ENCODE assay signal across 30 cellular contexts in genomic region chr20:63330940-63331339, GRCh38. TPM values are rescaled to one million over a fixed set of nuclear protein-coding genes. Genes with fewer than 3 reads are reported as not detected.
A peak's percentile ranks its signal among the peaks of the same experiment; 100 is the strongest.
DNase-seq lines count a peak whose midpoint lies in the region; ATAC-seq, FAIRE-seq and TF ChIP-seq lines count a peak whose summit lies in the region.
"Had no signal": no experiment of that assay in that cellular context is flagged by ENCODE, and none has a peak within 500 bp of the region (broad histone marks: within the 10 kb centered on the region; RNA-seq: fewer than 3 reads in every experiment).

No MANE protein-coding gene starts in this region.

- H3K4me2 ChIP-seq in H1 (ENCODE audit: insufficient read depth in 1 of 2, low read depth in 2 of 2, low read length in 2 of 2): no peak overlapping the region

- H3K79me1 ChIP-seq in H1 (ENCODE audit: low read depth, low read length): no peaks in the 10 kb centered on the region

- H4K20me1 ChIP-seq in H1 (replicated peaks in 1 of 2; ENCODE audit: control insufficient read depth in 1 of 2, insufficient read depth in 2 of 2, low read length in 2 of 2): no peaks in the 10 kb centered on the region

- no peaks in the 10 kb centered on the region for H3K79me2 ChIP-seq in H1 (ENCODE audit: control insufficient read depth in 1 of 2, insufficient read depth in 2 of 2, low read length in 2 of 2)

- no peak overlapping the region for H4K5ac ChIP-seq in H1 (ENCODE audit: insufficient read length, low read depth, low read length)

- H3K27ac ChIP-seq in heart right ventricle (no peak overlapping the region), H1 (ENCODE audit: low read depth, low read length) (no peak overlapping the region), kidney (ENCODE audit: low read depth in 2 of 2, low read length in 2 of 2) (no peak overlapping the region)
- no peak overlapping the region for H3K27ac ChIP-seq in naive thymus-derived CD4-positive, alpha-beta T cell (ENCODE audit: low read depth, low read length)
- H3K27ac ChIP-seq: gastroesophageal sphincter, Peyer's patch, thoracic aorta had no signal

- intact Hi-C loops in Right ventricle myocardium superior (cut with DNase I) (no loop called here), heart right ventricle (cut with DNase I) (no loop called here), kidney (cut with DNase I) (no loop called here)
- intact Hi-C loops in naive thymus-derived CD4-positive, alpha-beta T cell (cut with micrococcal nuclease): no loop called here

- WGBS in heart right ventricle, 2 donors: 70 to 73% methylated on average over 13 of the region's 13 CpGs
- whole genome bisulfite sequencing in H1 (ENCODE audit: extremely low coverage in 1 of 2, insufficient coverage in 1 of 2, insufficient read length in 1 of 2, insufficient replicate concordance in 2 of 2, low coverage in 1 of 2, low lambda C conversion rate in 2 of 2, missing lambda C conversion rate in 1 of 2), 2 experiments: 68% methylated on average over 11 of the region's 13 CpGs; no CpG with 5 or more reads in 1 of the 2 experiments

- H3K4me1 Mint-ChIP-seq in type B pancreatic cell (ENCODE audit: unreplicated experiment): peaks cover 10% of the 10 kb centered on the region
- peaks cover 0 to 5% (median 3%) of the 10 kb centered on the region in 7 donors for H3K4me1 Mint-ChIP-seq in naive thymus-derived CD4-positive, alpha-beta T cell
- H3K4me1 Mint-ChIP-seq: activated naive CD8-positive, alpha-beta T cell treated with anti-CD3 and anti-CD28 coated beads for 36 hours; central memory CD8-positive, alpha-beta T cell had no signal

- H3K4me1 ChIP-seq in heart right ventricle (peaks cover 0 to 5% (median 0%) of the 10 kb centered on the region in 9 donors), H1 (replicated peaks in 1 of 4; ENCODE audit: control insufficient read depth in 3 of 4, insufficient read depth in 4 of 4, low read length in 3 of 4) (peaks cover 0 to 5% (median 1%) of the 10 kb centered on the region in 4 experiments; a peak in 3 of 7 replicates), kidney (ENCODE audit: control insufficient read depth in 1 of 2, insufficient read depth in 1 of 2, low read depth in 1 of 2, low read length in 2 of 2) (peaks cover 0 to 3% of the 10 kb centered on the region in 2 donors)
- peaks cover 7 to 11% of the 10 kb centered on the region in 2 donors for H3K4me1 ChIP-seq in naive thymus-derived CD4-positive, alpha-beta T cell (ENCODE audit: control insufficient read depth in 2 of 2, insufficient read depth in 2 of 2, low read length in 2 of 2)
- H3K4me1 ChIP-seq: gastroesophageal sphincter, Peyer's patch had no signal

- TF ChIP-seq POLR2A in H1 (IDR thresholded peaks at IDR 0.05; ENCODE audit: control extremely low read depth in 1 of 2, low read depth in 2 of 2, low read length in 2 of 2): no peak

- H3K27me3 Mint-ChIP-seq in type B pancreatic cell: no peaks in the 10 kb centered on the region
- H3K27me3 Mint-ChIP-seq in naive thymus-derived CD4-positive, alpha-beta T cell: peaks cover 0 to 27% (median 19%) of the 10 kb centered on the region in 5 donors

- H3K27me3 ChIP-seq in heart right ventricle: peaks cover 0 to 43% (median 30%) of the 10 kb centered on the region in 7 donors
- H3K27me3 ChIP-seq in H1 (replicated peaks in 1 of 4; ENCODE audit: control insufficient read depth in 3 of 4, extremely low read depth in 1 of 4, insufficient read depth in 3 of 4, low read length in 3 of 4): no peaks in the 10 kb centered on the region
- no peaks in the 10 kb centered on the region for H3K27me3 ChIP-seq in naive thymus-derived CD4-positive, alpha-beta T cell (ENCODE audit: control insufficient read depth in 2 of 2, insufficient read depth in 2 of 2, low read length in 2 of 2)
- H3K27me3 ChIP-seq: Peyer's patch had no signal

- H3K9ac ChIP-seq in H1 (replicated peaks in 1 of 4; ENCODE audit: extremely low read depth in 1 of 4, low read depth in 3 of 4, low read length in 3 of 4): no peak overlapping the region
- H3K9ac ChIP-seq in kidney (ENCODE audit: low read length in 2 of 2): no peak overlapping the region

- H3K14ac ChIP-seq in H1 (ENCODE audit: insufficient read length): no peak overlapping the region

- no peak for ATAC-seq in Right ventricle myocardium superior (ENCODE audit: poor library complexity)
- ATAC-seq in heart right ventricle: no peak
- no peak for ATAC-seq in naive thymus-derived CD4-positive, alpha-beta T cell
- ATAC-seq: gastroesophageal sphincter; GM12878; stimulated activated naive CD8-positive, alpha-beta T cell treated with anti-CD3 and anti-CD28 coated beads, Interleukin-15, Interleukin-2, amounts not matched to agents 100 U/mL and 50 U/mL, for 24 hours had no signal

- H4K8ac ChIP-seq in H1 (ENCODE audit: extremely low read depth, insufficient read depth, low read length): no peak overlapping the region; the same call in 1 of the 2 replicates

- no peak overlapping the region for H3K4ac ChIP-seq in H1 (replicated peaks; ENCODE audit: insufficient read length, low read depth, low read length)

- peaks cover 4% of the 10 kb centered on the region for H3K36me3 Mint-ChIP-seq in type B pancreatic cell
- peaks cover 0 to 13% (median 6%) of the 10 kb centered on the region in 5 donors for H3K36me3 Mint-ChIP-seq in naive thymus-derived CD4-positive, alpha-beta T cell
- H3K36me3 Mint-ChIP-seq: activated naive CD8-positive, alpha-beta T cell treated with anti-CD3 and anti-CD28 coated beads for 36 hours had no signal

- no peak overlapping the region for H3K56ac ChIP-seq in H1 (replicated peaks; ENCODE audit: insufficient read length, low read depth, low read length)

- H3K27ac Mint-ChIP-seq in type B pancreatic cell: peak overlapping the region; percentile 64
- H3K27ac Mint-ChIP-seq in naive thymus-derived CD4-positive, alpha-beta T cell: no peak overlapping the region
- H3K27ac Mint-ChIP-seq: activated naive CD8-positive, alpha-beta T cell treated with anti-CD3 and anti-CD28 coated beads for 36 hours; CD4-positive, CD25-positive, alpha-beta regulatory T cell had no signal

- no peak overlapping the region for H2BK20ac ChIP-seq in H1 (ENCODE audit: low read length)

- H3K36me3 ChIP-seq in heart right ventricle: no peaks in the 10 kb centered on the region
- no peaks in the 10 kb centered on the region for H3K36me3 ChIP-seq in H1 (ENCODE audit: control insufficient read depth in 2 of 4, insufficient read depth in 4 of 4, low read length in 3 of 4)
- no peaks in the 10 kb centered on the region for H3K36me3 ChIP-seq in kidney (ENCODE audit: control insufficient read depth in 1 of 2, insufficient read depth in 2 of 2, low read length in 2 of 2)
- H3K36me3 ChIP-seq in naive thymus-derived CD4-positive, alpha-beta T cell (ENCODE audit: control insufficient read depth in 2 of 3, insufficient read depth in 3 of 3, low read length in 3 of 3): no peaks in the 10 kb centered on the region
- H3K36me3 ChIP-seq: gastroesophageal sphincter, Peyer's patch, thoracic aorta had no signal

- H2BK5ac ChIP-seq in H1 (ENCODE audit: low read depth, low read length): no peak overlapping the region

- no peak overlapping the region for H2BK12ac ChIP-seq in H1 (ENCODE audit: low read depth, low read length)

- H4K91ac ChIP-seq in H1 (replicated peaks; ENCODE audit: insufficient read length, low read length): no peak overlapping the region

- H3K4me3 Mint-ChIP-seq in type B pancreatic cell: peak overlapping the region; percentile 34
- H3K4me3 Mint-ChIP-seq in naive thymus-derived CD4-positive, alpha-beta T cell: no peak overlapping the region
- H3K4me3 Mint-ChIP-seq: activated naive CD8-positive, alpha-beta T cell treated with anti-CD3 and anti-CD28 coated beads for 36 hours; CD4-positive, CD25-positive, alpha-beta regulatory T cell; central memory CD8-positive, alpha-beta T cell had no signal

- no peak overlapping the region; the same call in 1 of the 2 replicates for H3K18ac ChIP-seq in H1 (ENCODE audit: extremely low read depth, low read length)

- H3K4me3 ChIP-seq in heart right ventricle: no peak overlapping the region
- no peak overlapping the region for H3K4me3 ChIP-seq in H1 (ENCODE audit: extremely low read depth in 1 of 4, insufficient read depth in 2 of 4, low read depth in 3 of 4, low read length in 4 of 4)
- H3K4me3 ChIP-seq in kidney (ENCODE audit: low read length in 2 of 2): no peak overlapping the region
- no peak overlapping the region for H3K4me3 ChIP-seq in naive thymus-derived CD4-positive, alpha-beta T cell (ENCODE audit: low read length)
- H3K4me3 ChIP-seq: gastroesophageal sphincter, GM12878, Peyer's patch, thoracic aorta had no signal

- no peak overlapping the region for H2BK120ac ChIP-seq in H1 (replicated peaks; ENCODE audit: low read depth, low read length)

- H3K9me3 Mint-ChIP-seq in type B pancreatic cell: peaks cover 11% of the 10 kb centered on the region
- H3K9me3 Mint-ChIP-seq in naive thymus-derived CD4-positive, alpha-beta T cell: peaks cover 5 to 12% (median 10%) of the 10 kb centered on the region in 11 donors

- no peak overlapping the region for H2AFZ ChIP-seq in H1 (ENCODE audit: low read length)

- no peak for TF ChIP-seq RAD21 in H1 (IDR thresholded peaks at IDR 0.05 in 1 of 2, conservative IDR thresholded peaks at IDR 0.05 in 1 of 2; ENCODE audit: low read depth in 2 of 2, low read length in 2 of 2)

- POLR2A ChIA-PET in H1 (lab: Charles Lee; ENCODE audit: partially characterized antibody): interaction anchor here (0.8 to 1.2 kb wide), 3 partner anchors 9 to 37 kb away, joined by 3 read pairs; no protein-coding TSS in a partner anchor
- POLR2A ChIA-PET in naive thymus-derived CD4-positive, alpha-beta T cell (lab: Charles Lee): no interaction called here

- no peak for TF ChIP-seq EP300 in H1 (IDR thresholded peaks at IDR 0.05; ENCODE audit: borderline replicate concordance in 1 of 2, low read depth in 2 of 2, low read length in 2 of 2)

- peak overlapping the region; percentile 25; the same call in 1 of the 2 replicates for H2BK15ac ChIP-seq in H1 (ENCODE audit: low read length)

- H3K9me3 ChIP-seq in heart right ventricle (peaks cover 0 to 20% (median 0%) of the 10 kb centered on the region in 11 donors), H1 (ENCODE audit: insufficient read depth in 2 of 2, low read depth in 1 of 2, low read length in 1 of 2) (peaks cover 10 to 25% of the 10 kb centered on the region in 2 experiments), kidney (ENCODE audit: control insufficient read depth in 1 of 2, low read length in 2 of 2) (peaks cover 2 to 7% of the 10 kb centered on the region in 2 donors)
- H3K9me3 ChIP-seq in naive thymus-derived CD4-positive, alpha-beta T cell (ENCODE audit: control insufficient read depth in 2 of 3, low read length in 3 of 3): peaks cover 0 to 19% (median 0%) of the 10 kb centered on the region in 3 experiments
- H3K9me3 ChIP-seq: thoracic aorta had no signal

- H3K23ac ChIP-seq in H1 (ENCODE audit: insufficient read length): no peak overlapping the region

- TF ChIP-seq CTCF in heart right ventricle (IDR thresholded peaks at IDR 0.05): no peak
- no peak for TF ChIP-seq CTCF in H1 (IDR thresholded peaks at IDR 0.05; ENCODE audit: control extremely low read depth in 1 of 3, insufficient read depth in 1 of 3, low read depth in 1 of 3, low read length in 3 of 3)
- TF ChIP-seq CTCF in kidney (IDR thresholded peaks at IDR 0.05; ENCODE audit: borderline replicate concordance, extremely low read depth, insufficient read depth): no peak
- TF ChIP-seq CTCF in type B pancreatic cell (conservative IDR thresholded peaks at IDR 0.05): no peak

- DNase-seq in Right ventricle myocardium superior (peak; percentile 26), heart right ventricle (no peak), H1 (ENCODE audit: low read depth in 1 of 2, low spot score in 2 of 2) (no peak), kidney (peak; percentile 42), type B pancreatic cell (ENCODE audit: extremely low spot score, unreplicated experiment) (no peak), H4 (ENCODE audit: low spot score) (no peak)
- DNase-seq in naive thymus-derived CD4-positive, alpha-beta T cell: no peak
- no peak for DNase-seq in activated CD4-positive, alpha-beta T cell treated with anti-CD3 and anti-CD28 coated beads for 48 hours
- DNase-seq: 8988T; activated CD4-positive, alpha-beta T cell treated with anti-CD3 and anti-CD28 coated beads for 4 hours; activated effector memory CD4-positive, alpha-beta T cell treated with anti-CD3 and anti-CD28 coated beads, Interleukin-2, amount 50 U/mL, for 16 hours; activated naive CD8-positive, alpha-beta T cell treated with anti-CD3 and anti-CD28 coated beads for 36 hours; activated T-cell treated with anti-CD3 and anti-CD28 coated beads, Interleukin-2, amount 50 U/mL, for 1 hour; CD4-positive, CD25-positive, alpha-beta regulatory T cell; dermis blood vessel endothelial cell; kidney glomerular epithelial cell; NCI-H1092; NCI-H1694 treated with DMSO at 0.1 percent for 48 hours; Peyer's patch; stimulated activated naive CD8-positive, alpha-beta T cell treated with anti-CD3 and anti-CD28 coated beads, Interleukin-15, Interleukin-2, amounts not matched to agents 100 U/mL and 50 U/mL, for 24 hours had no signal

- no peak overlapping the region for H2AK5ac ChIP-seq in H1 (ENCODE audit: low read depth, low read length)

- FAIRE-seq in H1 (lab: Jason Lieb, UNC) (no peak), kidney (lab: Jason Lieb, UNC) (no peak)
- FAIRE-seq: GM12878, TTC549 had no signal

- CTCF ChIA-PET in H1 (lab: Charles Lee; ENCODE audit: partially characterized antibody): interaction anchor here (1.0 to 5.9 kb wide), 11 partner anchors 12 to 146 kb away, joined by 3 to 43 read pairs (median 4); no protein-coding TSS in a partner anchor
- CTCF ChIA-PET in naive thymus-derived CD4-positive, alpha-beta T cell (lab: Charles Lee): no interaction called here

- H3K23me2 ChIP-seq in H1 (ENCODE audit: low read depth, low read length): no peaks in the 10 kb centered on the region

RNA-seq across cellular contexts. Expression of gene CHRNA4, which starts 30.2 kb away (rescaled TPM):
- total RNA-seq in Right ventricle myocardium superior: 1.5 TPM
- total RNA-seq in heart right ventricle: 1 to 10 TPM in 4 of 10 donors, under 1 TPM in 2, not detected in 4; 0.38 to 1.5 (median 1.1) TPM
- polyA plus RNA-seq in heart right ventricle: under 1 TPM; 0.06 to 0.22 TPM
- total RNA-seq in H1 (2021; fragmentation: NEBNext Ultra II Directional; extraction: Animal tissue kit (Norgen Biotek cat#: 25700)): 2.7 and 5.7 TPM in 2 replicates
- 4.3 and 5.0 TPM in 2 replicates for polyA plus RNA-seq in H1 (2011; rRNA removed)
- polyA plus RNA-seq in H1 (2011; cell fraction: cytosol; rRNA removed): 1.8 TPM
- 4.9 TPM for polyA plus RNA-seq in H1 (2011; cell fraction: nucleus; rRNA removed)
- 2.0 to 4.0 TPM (median 2.5 TPM) in 4 replicates for polyA plus RNA-seq in H1 (2012, experiment 1 of 2)
- 1.6 TPM for polyA plus RNA-seq in H1 (2012, experiment 2 of 2)
- 4.1 TPM for polyA plus RNA-seq in H1 (2013, experiment 1 of 2)
- polyA plus RNA-seq in H1 (2013, experiment 2 of 2): 3.8 TPM
- polyA minus RNA-seq in H1 (2011; rRNA and poly(A)+ RNA removed): 5.6 and 11.1 TPM in 2 replicates
- polyA minus RNA-seq in H1 (2011; cell fraction: cytosol; rRNA and poly(A)+ RNA removed): 8.4 TPM
- 4.4 TPM for polyA minus RNA-seq in H1 (2011; cell fraction: nucleus; rRNA and poly(A)+ RNA removed)
- 0.44 TPM for total RNA-seq in kidney
- polyA plus RNA-seq in kidney (ENCODE audit: insufficient read depth, low read depth, low replicate concordance): 0.67 TPM
- 1.8 and 9.1 TPM in 2 replicates for total RNA-seq in type B pancreatic cell (ENCODE audit: low replicate concordance)
- total RNA-seq in naive thymus-derived CD4-positive, alpha-beta T cell: not detected
- polyA plus RNA-seq in naive thymus-derived CD4-positive, alpha-beta T cell: not detected
- not detected in 2 replicates for total RNA-seq in H4 (2014; rRNA removed; shearing (Covaris generic))
- total RNA-seq: activated CD8-positive, alpha-beta memory T cell treated with anti-CD3 and anti-CD28 coated beads for 36 hours; activated naive CD8-positive, alpha-beta T cell treated with anti-CD3 and anti-CD28 coated beads for 36 hours; CD4-positive, CD25-positive, alpha-beta regulatory T cell; Daoy; dermis blood vessel endothelial cell; gastroesophageal sphincter; Peyer's patch; pulmonary artery endothelial cell; SK-MEL-5; T-helper 1 cell treated with Interleukin-12 subunit alpha and Interleukin-12 subunit beta and Interleukin-4 antibody, amounts not matched to agents 30 ng/mL and 1 ng/mL, for 36 hours; thoracic aorta had no signal
- polyA plus RNA-seq: CD4-positive, CD25-positive, alpha-beta regulatory T cell had no signal

RNA-seq across cellular contexts. Expression of gene COL20A1, which starts 38.0 kb away (rescaled TPM):
- total RNA-seq in Right ventricle myocardium superior: not detected
- total RNA-seq in heart right ventricle: under 1 TPM in 2 of 10 donors, not detected in 8; 0.26 to 0.30 TPM
- not detected for polyA plus RNA-seq in heart right ventricle
- 0.17 and 0.19 TPM in 2 replicates for total RNA-seq in H1 (2021; fragmentation: NEBNext Ultra II Directional; extraction: Animal tissue kit (Norgen Biotek cat#: 25700))
- 0.21 and 0.61 TPM in 2 replicates for polyA plus RNA-seq in H1 (2011; rRNA removed)
- 0.41 TPM for polyA plus RNA-seq in H1 (2011; cell fraction: cytosol; rRNA removed)
- polyA plus RNA-seq in H1 (2011; cell fraction: nucleus; rRNA removed): 5.9 TPM
- 0.08 to 1.0 TPM (median 0.66 TPM) in 4 replicates for polyA plus RNA-seq in H1 (2012, experiment 1 of 2)
- polyA plus RNA-seq in H1 (2012, experiment 2 of 2): 0.07 TPM
- 0.06 TPM for polyA plus RNA-seq in H1 (2013, experiment 1 of 2)
- polyA plus RNA-seq in H1 (2013, experiment 2 of 2): 0.06 TPM
- polyA minus RNA-seq in H1 (2011; rRNA and poly(A)+ RNA removed): 0.07 and 0.09 TPM in 2 replicates
- polyA minus RNA-seq in H1 (2011; cell fraction: cytosol; rRNA and poly(A)+ RNA removed): 0.37 TPM
- 1.9 TPM for polyA minus RNA-seq in H1 (2011; cell fraction: nucleus; rRNA and poly(A)+ RNA removed)
- total RNA-seq in kidney: not detected
- 0.58 TPM for polyA plus RNA-seq in kidney (ENCODE audit: insufficient read depth, low read depth, low replicate concordance)
- 0.36 and 0.43 TPM in 2 replicates for total RNA-seq in type B pancreatic cell (ENCODE audit: low replicate concordance)
- under 1 TPM in 1 of 5 experiments, not detected in 4; 0.08 TPM for total RNA-seq in naive thymus-derived CD4-positive, alpha-beta T cell
- polyA plus RNA-seq in naive thymus-derived CD4-positive, alpha-beta T cell: not detected
- total RNA-seq in H4 (2014; rRNA removed; shearing (Covaris generic)): 0.27 TPM in 1 of 2 replicates, not detected in the other
- total RNA-seq: activated CD8-positive, alpha-beta memory T cell treated with anti-CD3 and anti-CD28 coated beads for 36 hours; dermis blood vessel endothelial cell; gastroesophageal sphincter; GM12878; Peyer's patch; pulmonary artery endothelial cell; SK-MEL-5; thoracic aorta had no signal
- polyA plus RNA-seq: CD4-positive, CD25-positive, alpha-beta regulatory T cell; GM12878 had no signal

RNA-seq across cellular contexts. Expression of gene ARFGAP1, which starts 58.3 kb away (rescaled TPM):
- total RNA-seq in Right ventricle myocardium superior (25.3 TPM), heart right ventricle (10 to 100 TPM; 20.4 to 40.4 (median 28.4) TPM), kidney (84.3 TPM), type B pancreatic cell (ENCODE audit: low replicate concordance) (132 and 141 TPM in 2 replicates)
- polyA plus RNA-seq in heart right ventricle (10 to 100 TPM; 46.2 to 72.6 TPM), H1 (2011; rRNA removed) (93.7 and 136 TPM in 2 replicates), kidney (ENCODE audit: insufficient read depth, low read depth, low replicate concordance) (40.4 TPM)
- 93.0 and 100 TPM in 2 replicates for total RNA-seq in H1 (2021; fragmentation: NEBNext Ultra II Directional; extraction: Animal tissue kit (Norgen Biotek cat#: 25700))
- 110 TPM for polyA plus RNA-seq in H1 (2011; cell fraction: cytosol; rRNA removed)
- 723 TPM for polyA plus RNA-seq in H1 (2011; cell fraction: nucleus; rRNA removed)
- 84.2 to 119 TPM (median 111 TPM) in 4 replicates for polyA plus RNA-seq in H1 (2012, experiment 1 of 2)
- polyA plus RNA-seq in H1 (2012, experiment 2 of 2): 65.8 TPM
- polyA plus RNA-seq in H1 (2013, experiment 1 of 2): 59.7 TPM
- polyA plus RNA-seq in H1 (2013, experiment 2 of 2): 49.0 TPM
- 37.5 and 49.1 TPM in 2 replicates for polyA minus RNA-seq in H1 (2011; rRNA and poly(A)+ RNA removed)
- 44.3 TPM for polyA minus RNA-seq in H1 (2011; cell fraction: cytosol; rRNA and poly(A)+ RNA removed)
- 123 TPM for polyA minus RNA-seq in H1 (2011; cell fraction: nucleus; rRNA and poly(A)+ RNA removed)
- 100 to 1,000 TPM in 4 of 5 experiments, 10 to 100 TPM in 1; 90.6 to 119 (median 107) TPM for total RNA-seq in naive thymus-derived CD4-positive, alpha-beta T cell
- polyA plus RNA-seq in naive thymus-derived CD4-positive, alpha-beta T cell: 10 to 100 TPM; 15.9 to 24.4 TPM
- 17.0 and 19.6 TPM in 2 replicates for total RNA-seq in H4 (2014; rRNA removed; shearing (Covaris generic))

Comparison
In these comparisons a context has a peak if more than half of its experiments do, and no peak if none do; other contexts are left out.
1. DNase-seq: peak in Right ventricle myocardium superior (single experiment) and kidney (single experiment); none in heart right ventricle (0 of 2), H1 (0 of 2), type B pancreatic cell (single experiment), naive thymus-derived CD4-positive, alpha-beta T cell (0 of 9), activated CD4-positive, alpha-beta T cell treated with anti-CD3 and anti-CD28 coated beads for 48 hours (single experiment) and H4 (single experiment).